Comparison of ENCODE assay signal across 38 cellular contexts in genomic region chr6:159722655-159723054, GRCh38.
"Had no signal": no experiment of that assay in that cellular context is flagged by ENCODE, and none has a peak within 500 bp of the region (broad histone marks: within the 10 kb centered on the region; RNA-seq: fewer than 3 reads in every experiment).

No MANE protein-coding gene starts in this region.

- DNase-seq: activated CD4-positive, alpha-beta memory T cell treated with anti-CD3 and anti-CD28 coated beads, Interleukin-2, amount 10 ng/mL, durations not matched to agents 7 days and 5 days; activated CD4-positive, alpha-beta T cell treated with anti-CD3 and anti-CD28 coated beads for 1 hour; activated CD4-positive, alpha-beta T cell treated with anti-CD3 and anti-CD28 coated beads for 48 hours; activated CD4-positive, CD25-positive, alpha-beta regulatory T cell; activated CD8-positive, alpha-beta memory T cell treated with anti-CD3 and anti-CD28 coated beads for 24 hours; activated CD8-positive, alpha-beta memory T cell treated with anti-CD3 and anti-CD28 coated beads, Interleukin-2, amount 10 ng/mL, durations not matched to agents 7 days and 5 days; activated CD8-positive, alpha-beta memory T cell treated with anti-CD3 and anti-CD28 coated beads, Interleukin-2, amount 50 U/mL, for 48 hours; activated effector memory CD4-positive, alpha-beta T cell treated with Interleukin-2 at 50 U/mL for 16 hours; activated naive CD4-positive, alpha-beta T cell treated with anti-CD3 and anti-CD28 coated beads, Interleukin-2, amount 50 U/mL, for 16 hours; activated naive CD8-positive, alpha-beta T cell treated with anti-CD3 and anti-CD28 coated beads, Interleukin-2, amount 10 ng/mL, durations not matched to agents 7 days and 5 days; activated T-cell treated with anti-CD3 and anti-CD28 coated beads, Interleukin-2, amount 50 U/mL, for 48 hours; amygdala; Karpas-422; MG63; MV-4-11; NCI-H1092; NCI-H1436 treated with DMSO at 0.1 percent for 48 hours; NCI-H1694 treated with DMSO at 0.1 percent for 48 hours; NCI-H2029; NCI-H2171; NCI-H510A; NCI-H526; NCI-H748 treated with DMSO at 0.1 percent for 48 hours; NK-92 treated with Interleukin-12 subunit alpha and Interleukin-12 subunit beta, amount 100 ng/mL, for 24 hours; PC-3; SIG-M5; SW 1271; T-helper 1 cell; T-helper 2 cell; T-helper 9 cell had no signal

- H3K27me3 ChIP-seq: ascending aorta, cardiac muscle cell, MG63 had no signal

- H3K36me3 ChIP-seq: ascending aorta, cardiac muscle cell had no signal

- H3K27me3 Mint-ChIP-seq: activated CD4-positive, alpha-beta memory T cell treated with anti-CD3 and anti-CD28 coated beads, Interleukin-2, amount 10 ng/mL, durations not matched to agents 7 days and 5 days; activated CD8-positive, alpha-beta memory T cell treated with anti-CD3 and anti-CD28 coated beads, Interleukin-2, amount 10 ng/mL, durations not matched to agents 7 days and 5 days; activated naive CD8-positive, alpha-beta T cell treated with anti-CD3 and anti-CD28 coated beads, Interleukin-2, amount 10 ng/mL, durations not matched to agents 7 days and 5 days; central memory CD8-positive, alpha-beta T cell had no signal

- ATAC-seq: activated CD8-positive, alpha-beta memory T cell treated with anti-CD3 and anti-CD28 coated beads, Interleukin-2, amount 10 ng/mL, durations not matched to agents 7 days and 5 days; PC-3; Right ventricle myocardium inferior; SK-N-SH treated with all-trans-retinoic acid at 6 μM for 48 hours had no signal

- H3K4me3 ChIP-seq: ascending aorta, cardiac muscle cell, MG63 had no signal

- H3K27ac ChIP-seq: ascending aorta, cardiac muscle cell, RWPE1, VCaP had no signal

- H3K4me3 Mint-ChIP-seq: activated CD4-positive, alpha-beta memory T cell treated with anti-CD3 and anti-CD28 coated beads, Interleukin-2, amount 10 ng/mL, durations not matched to agents 7 days and 5 days; activated CD8-positive, alpha-beta memory T cell treated with anti-CD3 and anti-CD28 coated beads, Interleukin-2, amount 10 ng/mL, durations not matched to agents 7 days and 5 days; activated naive CD8-positive, alpha-beta T cell treated with anti-CD3 and anti-CD28 coated beads, Interleukin-2, amount 10 ng/mL, durations not matched to agents 7 days and 5 days; central memory CD8-positive, alpha-beta T cell had no signal

- FAIRE-seq: RCC 7860 had no signal

- H3K27ac Mint-ChIP-seq: activated CD4-positive, alpha-beta memory T cell treated with anti-CD3 and anti-CD28 coated beads, Interleukin-2, amount 10 ng/mL, durations not matched to agents 7 days and 5 days; activated CD8-positive, alpha-beta memory T cell treated with anti-CD3 and anti-CD28 coated beads, Interleukin-2, amount 10 ng/mL, durations not matched to agents 7 days and 5 days; activated naive CD8-positive, alpha-beta T cell treated with anti-CD3 and anti-CD28 coated beads, Interleukin-2, amount 10 ng/mL, durations not matched to agents 7 days and 5 days had no signal

- H3K9me3 ChIP-seq: ascending aorta, MG63 had no signal
